Comparison of ENCODE assay signal across 9 cellular contexts in genomic region chr6:35489995-35490791, GRCh38. TPM values are rescaled to one million over a fixed set of nuclear protein-coding genes. Genes with fewer than 3 reads are reported as not detected.
DNase-seq lines count a peak whose midpoint lies in the region; ATAC-seq and TF ChIP-seq lines count a peak whose summit lies in the region.
"Had no signal": no experiment of that assay in that cellular context is flagged by ENCODE, and none has a peak within 500 bp of the region (broad histone marks: within the 10 kb centered on the region; RNA-seq: fewer than 3 reads in every experiment).

No MANE protein-coding gene starts in this region.

- peak overlapping the region; percentile 73 for H3K4me3 Mint-ChIP-seq in glutamatergic neuron (ENCODE audit: unreplicated experiment)
- no peak overlapping the region for H3K4me3 Mint-ChIP-seq in activated T-cell treated with anti-CD3 and anti-CD28 coated beads, Interleukin-2, amount 50 U/mL, for 24 hours

- POLR2A ChIA-PET in Panc1 (lab: Charles Lee) = interaction anchor here (0.6 kb wide), 2 partner anchors 13 to 71 kb away, joined by 3 to 7 read pairs; no protein-coding TSS in a partner anchor

- H3K4me1 ChIP-seq in BLaER1 treated with 17β-estradiol and CSF1 and Interleukin-3, amounts not matched to agents 10 nM and 100 nM = peaks cover 60 to 81% (median 69%) of the 10 kb centered on the region in 10 experiments
- H3K4me1 ChIP-seq in Panc1 (ENCODE audit: control insufficient read depth, insufficient read depth, low read length) = peaks cover 36% of the 10 kb centered on the region
- peaks cover 37% of the 10 kb centered on the region for H3K4me1 ChIP-seq in osteoblast (ENCODE audit: insufficient read depth, low read length)

- peaks cover 9 to 75% (median 38%) of the 10 kb centered on the region in 11 experiments; a peak in 20 of 22 replicates for H4K20me1 ChIP-seq in BLaER1 treated with 17β-estradiol and CSF1 and Interleukin-3, amounts not matched to agents 10 nM and 100 nM
- H4K20me1 ChIP-seq in osteoblast (ENCODE audit: insufficient read depth, low read length) = peaks cover 29% of the 10 kb centered on the region

- no TSS peak for BruUV-seq in Panc1 (replicated peaks; lab: Mats Ljungman, UMichigan)

- no peaks in the 10 kb centered on the region for H3K36me3 Mint-ChIP-seq in glutamatergic neuron (ENCODE audit: unreplicated experiment)
- no peaks in the 10 kb centered on the region for H3K36me3 Mint-ChIP-seq in activated T-cell treated with anti-CD3 and anti-CD28 coated beads, Interleukin-2, amount 50 U/mL, for 24 hours (ENCODE audit: low read depth)

- H3K79me2 ChIP-seq in osteoblast (ENCODE audit: insufficient read depth, low read length) = peaks cover 91% of the 10 kb centered on the region

- ATAC-seq in Panc1 = peak; percentile 43
- ATAC-seq in HG02840 (IDR thresholded peaks at IDR 0.05; ENCODE audit: low FRiP score, unreplicated experiment) = no peak

- H3K9ac ChIP-seq in BLaER1 treated with 17β-estradiol and CSF1 and Interleukin-3, amounts not matched to agents 10 nM and 100 nM = no peak overlapping the region

- H3K9me3 Mint-ChIP-seq in glutamatergic neuron (ENCODE audit: unreplicated experiment) = peaks cover 15% of the 10 kb centered on the region
- no peaks in the 10 kb centered on the region for H3K9me3 Mint-ChIP-seq in activated T-cell treated with anti-CD3 and anti-CD28 coated beads, Interleukin-2, amount 50 U/mL, for 24 hours

- no peaks in the 10 kb centered on the region for H3K36me3 ChIP-seq in BLaER1 treated with 17β-estradiol and CSF1 and Interleukin-3, amounts not matched to agents 10 nM and 100 nM
- no peaks in the 10 kb centered on the region for H3K36me3 ChIP-seq in Panc1 (ENCODE audit: control insufficient read depth, insufficient read depth, low read length)
- H3K36me3 ChIP-seq in osteoblast (ENCODE audit: insufficient read depth, low read length) = no peaks in the 10 kb centered on the region

- intact Hi-C loops in Panc1 (cut with micrococcal nuclease; ENCODE audit: unreplicated experiment) = no loop called here

- DNase-seq in Panc1 (ENCODE audit: low read depth, low spot score) (no peak), glutamatergic neuron (peak; percentile 85), osteoblast (ENCODE audit: insufficient read length, low spot score, missing footprints) (peak; percentile 97), NCI-H1048 (lab: John Stamatoyannopoulos, UW) (no peak)
- no peak for DNase-seq in activated T-cell treated with anti-CD3 and anti-CD28 coated beads, Interleukin-2, amount 50 U/mL, for 24 hours
- no peak for DNase-seq in activated effector memory CD4-positive, alpha-beta T cell treated with anti-CD3 and anti-CD28 coated beads, Interleukin-2, amount 50 U/mL, for 16 hours
- DNase-seq: GF-D8 had no signal

- peaks cover 47% of the 10 kb centered on the region for H3K4me1 Mint-ChIP-seq in glutamatergic neuron (ENCODE audit: low read depth, unreplicated experiment)
- H3K4me1 Mint-ChIP-seq in activated T-cell treated with anti-CD3 and anti-CD28 coated beads, Interleukin-2, amount 50 U/mL, for 24 hours (ENCODE audit: low read depth) = peaks cover 23% of the 10 kb centered on the region

- peak overlapping the region; percentile 100 for H3K27ac Mint-ChIP-seq in glutamatergic neuron (ENCODE audit: unreplicated experiment)
- no peak overlapping the region for H3K27ac Mint-ChIP-seq in activated T-cell treated with anti-CD3 and anti-CD28 coated beads, Interleukin-2, amount 50 U/mL, for 24 hours

- H2AFZ ChIP-seq in osteoblast (ENCODE audit: low read length) = peak overlapping the region; percentile 60

- peaks cover 8% of the 10 kb centered on the region for H3K27me3 Mint-ChIP-seq in glutamatergic neuron (ENCODE audit: unreplicated experiment)
- H3K27me3 Mint-ChIP-seq in activated T-cell treated with anti-CD3 and anti-CD28 coated beads, Interleukin-2, amount 50 U/mL, for 24 hours = no peaks in the 10 kb centered on the region

- TF ChIP-seq CTCF in Panc1 (IDR thresholded peaks at IDR 0.05) (no peak), glutamatergic neuron (IDR thresholded peaks at IDR 0.05; ENCODE audit: partially characterized antibody, unreplicated experiment) (no peak), osteoblast (IDR thresholded peaks at IDR 0.05; ENCODE audit: extremely low read depth, low read depth, low read length) (no peak)

- no peak overlapping the region for H3K27ac ChIP-seq in BLaER1 treated with 17β-estradiol and CSF1 and Interleukin-3, amounts not matched to agents 10 nM and 100 nM
- H3K27ac ChIP-seq in Panc1 (ENCODE audit: low read length) (peak overlapping the region; percentile 12; the same call in 1 of the 2 replicates), osteoblast (ENCODE audit: low read depth, low read length) (no peak overlapping the region)

- H3K9me3 ChIP-seq in BLaER1 treated with 17β-estradiol and CSF1 and Interleukin-3, amounts not matched to agents 10 nM and 100 nM (replicated peaks in 1 of 11) = no peaks in the 10 kb centered on the region
- no peaks in the 10 kb centered on the region for H3K9me3 ChIP-seq in Panc1 (ENCODE audit: control insufficient read depth, insufficient read depth, low read depth, low read length)
- H3K9me3 ChIP-seq in osteoblast (ENCODE audit: low read depth, low read length) = no peaks in the 10 kb centered on the region

- peaks cover 0 to 49% (median 0%) of the 10 kb centered on the region in 11 experiments; a peak in 7 of 22 replicates for H3K27me3 ChIP-seq in BLaER1 treated with 17β-estradiol and CSF1 and Interleukin-3, amounts not matched to agents 10 nM and 100 nM
- H3K27me3 ChIP-seq in Panc1 (ENCODE audit: control insufficient read depth, insufficient read depth, low read length) (no peaks in the 10 kb centered on the region), osteoblast (ENCODE audit: insufficient read depth, low read length) (no peaks in the 10 kb centered on the region)

- in situ Hi-C loops in Panc1 (cut with HindIII; ENCODE audit: low pct_unique_long_range_greater_than_20kb, low sequenced_read_pairs) = no loop called here

- CTCF ChIA-PET in Panc1 (lab: Charles Lee) = no interaction called here

- H3K4me2 ChIP-seq in BLaER1 treated with 17β-estradiol and CSF1 and Interleukin-3, amounts not matched to agents 10 nM and 100 nM = peak overlapping the region in 9 of 11 experiments; percentile 7 to 97 (median 49); a peak in 13 of 22 replicates
- H3K4me2 ChIP-seq in osteoblast (ENCODE audit: insufficient read depth, low read length) = peak overlapping the region; percentile 61

- no peak overlapping the region for H3K4me3 ChIP-seq in BLaER1 treated with 17β-estradiol and CSF1 and Interleukin-3, amounts not matched to agents 10 nM and 100 nM
- H3K4me3 ChIP-seq in Panc1 (ENCODE audit: low read depth in 2 of 2, low read length in 2 of 2) = no peak overlapping the region; a peak in 1 of 4 replicates
- peak overlapping the region; percentile 46 for H3K4me3 ChIP-seq in osteoblast (ENCODE audit: insufficient read depth, low read length)

RNA-seq across cellular contexts. Expression of gene TEAD3, which starts 6.7 kb away (rescaled TPM):
- 10.7 TPM for total RNA-seq in Panc1 (2021; ENCODE audit: unreplicated experiment)
- 14.6 TPM for polyA plus RNA-seq in Panc1 (2012; ENCODE audit: insufficient read length)
- total RNA-seq in glutamatergic neuron (ENCODE audit: unreplicated experiment) = 50.0 TPM
- total RNA-seq in osteoblast = 10.9 and 11.2 TPM in 2 replicates

RNA-seq across cellular contexts. Expression of gene RPL10A, which starts 22.0 kb away (rescaled TPM):
- total RNA-seq in Panc1 (2021; ENCODE audit: unreplicated experiment) (732 TPM), glutamatergic neuron (ENCODE audit: unreplicated experiment) (690 TPM), osteoblast (1,373 and 1,488 TPM in 2 replicates)
- polyA plus RNA-seq in Panc1 (2012; ENCODE audit: insufficient read length) = 904 TPM

RNA-seq across cellular contexts. Expression of gene TULP1, which starts 22.5 kb away (rescaled TPM):
- total RNA-seq in Panc1 (2021; ENCODE audit: unreplicated experiment) (not detected), glutamatergic neuron (ENCODE audit: unreplicated experiment) (not detected), osteoblast (not detected in 2 replicates)
- polyA plus RNA-seq in Panc1 (2012; ENCODE audit: insufficient read length) = not detected

RNA-seq across cellular contexts. Expression of gene FANCE, which starts 38.1 kb away (rescaled TPM):
- total RNA-seq in Panc1 (2021; ENCODE audit: unreplicated experiment) = 4.3 TPM
- 2.8 TPM for polyA plus RNA-seq in Panc1 (2012; ENCODE audit: insufficient read length)
- total RNA-seq in glutamatergic neuron (ENCODE audit: unreplicated experiment) = 33.4 TPM
- total RNA-seq in osteoblast = 13.8 and 16.6 TPM in 2 replicates

Comparison
In these comparisons a context has a peak if more than half of its experiments do, and no peak if none do; other contexts are left out.
1. DNase-seq: peak in glutamatergic neuron (single experiment) and osteoblast (single experiment); none in Panc1 (single experiment), NCI-H1048 (single experiment), activated T-cell treated with anti-CD3 and anti-CD28 coated beads, Interleukin-2, amount 50 U/mL, for 24 hours (single experiment) and activated effector memory CD4-positive, alpha-beta T cell treated with anti-CD3 and anti-CD28 coated beads, Interleukin-2, amount 50 U/mL, for 16 hours (single experiment).